ENCODE assay signal across 9 cellular contexts in genomic region chr17:42438600-42439567, GRCh38. TPM values are rescaled to one million over a fixed set of nuclear protein-coding genes. Genes with fewer than 3 reads are reported as not detected.
DNase-seq lines count a peak whose midpoint lies in the region; ATAC-seq, FAIRE-seq and TF ChIP-seq lines count a peak whose summit lies in the region.
"Had no signal": no experiment of that assay in that cellular context is flagged by ENCODE, and none has a peak within 500 bp of the region (broad histone marks: within the 10 kb centered on the region; RNA-seq: fewer than 3 reads in every experiment).

No MANE protein-coding gene starts in this region.

- H3K9me1 ChIP-seq in keratinocyte (ENCODE audit: control insufficient read depth, extremely low read depth, insufficient read depth, low read length), result no peaks in the 10 kb centered on the region

- no peak for FAIRE-seq in keratinocyte (lab: Jason Lieb, UNC)

- ATAC-seq in activated CD8-positive, alpha-beta T cell treated with anti-CD3 and anti-CD28 coated beads, Interleukin-2, amount 10 ng/mL, durations not matched to agents 7 days and 5 days, result peak; percentile 63
- no peak for ATAC-seq in GM21737 (IDR thresholded peaks at IDR 0.05; ENCODE audit: unreplicated experiment)
- no peak for ATAC-seq in HG03196 (IDR thresholded peaks at IDR 0.05; ENCODE audit: unreplicated experiment)

- no peak overlapping the region for H2BK5ac ChIP-seq in H9 (ENCODE audit: insufficient read length, low read length)

- H2AFZ ChIP-seq in H9 (ENCODE audit: low read length) (no peak overlapping the region), keratinocyte (ENCODE audit: control insufficient read depth, low read length) (no peak overlapping the region)

- H4K20me1 ChIP-seq in H9 (ENCODE audit: control insufficient read depth, insufficient read depth, insufficient read length) (no peaks in the 10 kb centered on the region), keratinocyte (ENCODE audit: control insufficient read depth, extremely low read depth, insufficient read depth, low read length) (no peaks in the 10 kb centered on the region)

- H3K14ac ChIP-seq in H9 (ENCODE audit: insufficient read depth, low read length), result no peak overlapping the region

- H3T11ph ChIP-seq in H9 (ENCODE audit: low read length), result no peak overlapping the region

- H3K36me3 Mint-ChIP-seq in H9 (ENCODE audit: insufficient read depth in 1 of 3, low read depth in 3 of 3), result no peaks in the 10 kb centered on the region
- no peaks in the 10 kb centered on the region for H3K36me3 Mint-ChIP-seq in activated CD8-positive, alpha-beta T cell treated with anti-CD3 and anti-CD28 coated beads, Interleukin-2, amount 10 ng/mL, durations not matched to agents 7 days and 5 days (ENCODE audit: low read depth)

- no peak overlapping the region for H3K4me3 Mint-ChIP-seq in H9
- H3K4me3 Mint-ChIP-seq in activated CD8-positive, alpha-beta T cell treated with anti-CD3 and anti-CD28 coated beads, Interleukin-2, amount 10 ng/mL, durations not matched to agents 7 days and 5 days, result no peak overlapping the region

- H3K56ac ChIP-seq in H9 (ENCODE audit: insufficient read length, low read depth, low read length), result no peak overlapping the region

- H2BK12ac ChIP-seq in H9 (ENCODE audit: insufficient read length, low read depth, low read length), result no peak overlapping the region

- no CpG with 5 or more reads among the region's 9 CpGs for WGBS in H9 (ENCODE audit: extremely low coverage, insufficient read length, low lambda C conversion rate)

- no peak overlapping the region for H3K4ac ChIP-seq in H9 (ENCODE audit: low read depth, low read length)

- no peak overlapping the region for H4K8ac ChIP-seq in H9 (replicated peaks; ENCODE audit: insufficient read length, low read depth, low read length)

- H2BK120ac ChIP-seq in H9 (ENCODE audit: low read depth, low read length, poor library complexity, severe bottlenecking), result no peak overlapping the region

- H4K5ac ChIP-seq in H9 (ENCODE audit: insufficient read length, low read depth, low read length), result no peak overlapping the region

- dilution Hi-C loops in keratinocyte (cut with MboI; ENCODE audit: extremely low pct_ligation_motif_present, low sequenced_read_pairs), result no loop called here

- no peaks in the 10 kb centered on the region for H3K36me3 ChIP-seq in keratinocyte (ENCODE audit: control insufficient read depth in 2 of 2, extremely low read depth in 1 of 2, insufficient read depth in 2 of 2, low read length in 2 of 2)

- no peak overlapping the region for H2AK5ac ChIP-seq in H9 (ENCODE audit: insufficient read length, low read length)

- H3K27ac ChIP-seq in H9 (ENCODE audit: insufficient read length, low read depth, low read length) (no peak overlapping the region), keratinocyte (ENCODE audit: control insufficient read depth, insufficient read depth, low read length) (no peak overlapping the region)
- H3K27ac ChIP-seq: SK-N-MC had no signal

- no peak overlapping the region for H3K23ac ChIP-seq in H9 (ENCODE audit: insufficient read length, low read depth, low read length)

- H2BK15ac ChIP-seq in H9 (ENCODE audit: low read depth, low read length), result no peak overlapping the region

- H3K9me3 Mint-ChIP-seq in H9, result no peaks in the 10 kb centered on the region
- H3K9me3 Mint-ChIP-seq in activated CD8-positive, alpha-beta T cell treated with anti-CD3 and anti-CD28 coated beads, Interleukin-2, amount 10 ng/mL, durations not matched to agents 7 days and 5 days (ENCODE audit: insufficient read depth), result no peaks in the 10 kb centered on the region

- H3K4me3 ChIP-seq in keratinocyte (ENCODE audit: control insufficient read depth in 2 of 3, extremely low read depth in 1 of 3, insufficient read depth in 2 of 3, low read depth in 1 of 3, low read length in 3 of 3), result no peak overlapping the region
- H3K4me3 ChIP-seq: SK-N-MC had no signal

- no peak overlapping the region for H3K9ac ChIP-seq in H9 (ENCODE audit: extremely low read depth, insufficient read length, low read length)
- no peak overlapping the region for H3K9ac ChIP-seq in keratinocyte (ENCODE audit: control insufficient read depth, extremely low read depth, insufficient read depth, low read length)

- no peaks in the 10 kb centered on the region for H3K79me2 ChIP-seq in H9 (ENCODE audit: insufficient read depth, low read length)
- H3K79me2 ChIP-seq in keratinocyte (ENCODE audit: control insufficient read depth, insufficient read depth, low read length), result no peaks in the 10 kb centered on the region

- no peaks in the 10 kb centered on the region for H3K23me2 ChIP-seq in H9 (ENCODE audit: insufficient read length, low read depth, low read length, poor library complexity, severe bottlenecking)

- H3K9me3 ChIP-seq in H9 (ENCODE audit: control insufficient read depth, low read depth, low read length), result no peaks in the 10 kb centered on the region
- no peaks in the 10 kb centered on the region for H3K9me3 ChIP-seq in keratinocyte (ENCODE audit: control insufficient read depth, low read depth, low read length)

- H4K91ac ChIP-seq in H9 (ENCODE audit: insufficient read length, low read depth, low read length), result no peak overlapping the region

- H3K27me3 ChIP-seq in H9 (ENCODE audit: insufficient read depth, low read length) (no peaks in the 10 kb centered on the region), keratinocyte (ENCODE audit: control insufficient read depth, extremely low read depth, insufficient read depth, low read length) (no peaks in the 10 kb centered on the region)

- DNase-seq in AG09319 (ENCODE audit: extremely low read depth, low read depth) (no peak), H9 (peak; percentile 74), keratinocyte (ENCODE audit: low read depth, low spot score) (no peak), LoVo (ENCODE audit: low spot score) (no peak), kidney glomerular epithelial cell (lab: John Stamatoyannopoulos, UW) (no peak)
- peak; percentile 67 for DNase-seq in activated CD8-positive, alpha-beta T cell treated with anti-CD3 and anti-CD28 coated beads, Interleukin-2, amount 10 ng/mL, durations not matched to agents 7 days and 5 days

- CTCF ChIA-PET in activated CD8-positive, alpha-beta T cell treated with anti-CD3 and anti-CD28 coated beads, Interleukin-2, amount 10 ng/mL, durations not matched to agents 7 days and 5 days (lab: Charles Lee), result interaction anchor here (0.6 to 1.8 kb wide), 12 partner anchors 8 to 102 kb away, joined by 3 to 7 read pairs (median 3); no protein-coding TSS in a partner anchor

- H3K4me2 ChIP-seq in H9 (ENCODE audit: insufficient read depth, insufficient read length, low read length), result no peak overlapping the region
- no peak overlapping the region for H3K4me2 ChIP-seq in keratinocyte (ENCODE audit: control insufficient read depth, extremely low read depth, insufficient read depth, low read depth, low read length)

- H3K4me1 ChIP-seq in H9 (ENCODE audit: insufficient read depth, low read length) (peaks cover 2% of the 10 kb centered on the region; the same call in 1 of the 2 replicates), keratinocyte (ENCODE audit: control insufficient read depth, extremely low read depth, insufficient read depth, low read length) (no peaks in the 10 kb centered on the region)

- TF ChIP-seq CTCF in AG09319 (IDR thresholded peaks at IDR 0.05; ENCODE audit: low read depth, low read length), result peak; percentile 36
- TF ChIP-seq CTCF in H9 (conservative IDR thresholded peaks at IDR 0.05), result peak; percentile 71
- TF ChIP-seq CTCF in keratinocyte (optimal IDR thresholded peaks at IDR 0.05 in 1 of 3, IDR thresholded peaks at IDR 0.05 in 1 of 3, conservative IDR thresholded peaks at IDR 0.05 in 1 of 3; ENCODE audit: extremely low read depth in 1 of 3, insufficient read depth in 2 of 3, low read length in 3 of 3), result peak; percentile 31 to 46 (median 32)

- H3K4me1 Mint-ChIP-seq in H9, result peaks cover 10 to 13% of the 10 kb centered on the region in 2 experiments
- H3K4me1 Mint-ChIP-seq in activated CD8-positive, alpha-beta T cell treated with anti-CD3 and anti-CD28 coated beads, Interleukin-2, amount 10 ng/mL, durations not matched to agents 7 days and 5 days (ENCODE audit: low read depth), result peaks cover 2% of the 10 kb centered on the region

- no peaks in the 10 kb centered on the region for H3K27me3 Mint-ChIP-seq in H9 (ENCODE audit: low read depth)
- H3K27me3 Mint-ChIP-seq in activated CD8-positive, alpha-beta T cell treated with anti-CD3 and anti-CD28 coated beads, Interleukin-2, amount 10 ng/mL, durations not matched to agents 7 days and 5 days (ENCODE audit: low read depth), result peaks cover 9% of the 10 kb centered on the region

- no peak overlapping the region for H3K18ac ChIP-seq in H9 (ENCODE audit: insufficient read length, low read depth, low read length)

- no peak overlapping the region for H2BK20ac ChIP-seq in H9 (ENCODE audit: low read depth, low read length, poor library complexity, severe bottlenecking)

- H3K27ac Mint-ChIP-seq in H9, result no peak overlapping the region; a peak in 1 of 7 replicates
- H3K27ac Mint-ChIP-seq in activated CD8-positive, alpha-beta T cell treated with anti-CD3 and anti-CD28 coated beads, Interleukin-2, amount 10 ng/mL, durations not matched to agents 7 days and 5 days, result no peak overlapping the region

- H3K79me1 ChIP-seq in H9 (ENCODE audit: insufficient read depth, low read depth, low read length, poor library complexity, severe bottlenecking), result no peaks in the 10 kb centered on the region

- POLR2A ChIA-PET in activated CD8-positive, alpha-beta T cell treated with anti-CD3 and anti-CD28 coated beads, Interleukin-2, amount 10 ng/mL, durations not matched to agents 7 days and 5 days (lab: Charles Lee), result no interaction called here

RNA-seq across cellular contexts. Expression of gene CAVIN1, which starts 15.8 kb away (rescaled TPM):
- 65.2 and 70.0 TPM in 2 replicates for total RNA-seq in H9 (2021)
- 1 to 10 TPM; 1.7 to 2.0 TPM for total RNA-seq in activated CD8-positive, alpha-beta T cell treated with anti-CD3 and anti-CD28 coated beads, Interleukin-2, amount 10 ng/mL, durations not matched to agents 7 days and 5 days
- 172 to 237 TPM (median 190 TPM) in 3 replicates for polyA plus RNA-seq in keratinocyte
- polyA plus RNA-seq in keratinocyte (2011; ENCODE audit: low read depth), result 43.7 TPM
- 134 and 236 TPM in 2 replicates for polyA plus RNA-seq in keratinocyte (2011; cell fraction: cytosol; rRNA removed)
- polyA plus RNA-seq in keratinocyte (2011; cell fraction: nucleus; rRNA removed), result 203 and 264 TPM in 2 replicates
- 65.9 and 369 TPM in 2 replicates for polyA plus RNA-seq in keratinocyte (2012; ENCODE audit: low replicate concordance)
- polyA minus RNA-seq in keratinocyte, result 128 to 158 TPM (median 146 TPM) in 3 replicates
- polyA minus RNA-seq in keratinocyte (2011; cell fraction: cytosol; rRNA and poly(A)+ RNA removed), result 419 TPM
- 148 and 193 TPM in 2 replicates for polyA minus RNA-seq in keratinocyte (2011; cell fraction: nucleus; rRNA and poly(A)+ RNA removed)

RNA-seq across cellular contexts. Expression of gene ATP6V0A1, which starts 19.8 kb away (rescaled TPM):
- total RNA-seq in H9 (2021), result 47.8 and 54.1 TPM in 2 replicates
- total RNA-seq in activated CD8-positive, alpha-beta T cell treated with anti-CD3 and anti-CD28 coated beads, Interleukin-2, amount 10 ng/mL, durations not matched to agents 7 days and 5 days, result 1 to 10 TPM; 2.1 to 2.2 TPM
- polyA plus RNA-seq in keratinocyte, result 24.0 to 43.7 TPM (median 41.9 TPM) in 3 replicates
- polyA plus RNA-seq in keratinocyte (2011; ENCODE audit: low read depth), result 81.1 TPM
- 29.9 and 32.5 TPM in 2 replicates for polyA plus RNA-seq in keratinocyte (2011; cell fraction: cytosol; rRNA removed)
- polyA plus RNA-seq in keratinocyte (2011; cell fraction: nucleus; rRNA removed), result 212 and 232 TPM in 2 replicates
- 33.5 and 52.8 TPM in 2 replicates for polyA plus RNA-seq in keratinocyte (2012; ENCODE audit: low replicate concordance)
- polyA minus RNA-seq in keratinocyte, result 112 to 261 TPM (median 142 TPM) in 3 replicates
- polyA minus RNA-seq in keratinocyte (2011; cell fraction: cytosol; rRNA and poly(A)+ RNA removed), result 34.3 TPM
- 203 and 207 TPM in 2 replicates for polyA minus RNA-seq in keratinocyte (2011; cell fraction: nucleus; rRNA and poly(A)+ RNA removed)

RNA-seq across cellular contexts. Expression of gene STAT3, which starts 50.6 kb away (rescaled TPM):
- 82.1 and 83.2 TPM in 2 replicates for total RNA-seq in H9 (2021)
- 100 to 1,000 TPM in 1 of 2 experiments, 10 to 100 TPM in 1; 94.7 to 101 TPM for total RNA-seq in activated CD8-positive, alpha-beta T cell treated with anti-CD3 and anti-CD28 coated beads, Interleukin-2, amount 10 ng/mL, durations not matched to agents 7 days and 5 days
- polyA plus RNA-seq in keratinocyte, result 30.6 to 55.8 TPM (median 37.4 TPM) in 3 replicates
- 36.5 TPM for polyA plus RNA-seq in keratinocyte (2011; ENCODE audit: low read depth)
- polyA plus RNA-seq in keratinocyte (2011; cell fraction: cytosol; rRNA removed), result 40.0 and 43.3 TPM in 2 replicates
- 68.3 and 77.9 TPM in 2 replicates for polyA plus RNA-seq in keratinocyte (2011; cell fraction: nucleus; rRNA removed)
- 44.6 and 57.8 TPM in 2 replicates for polyA plus RNA-seq in keratinocyte (2012; ENCODE audit: low replicate concordance)
- polyA minus RNA-seq in keratinocyte, result 70.0 to 118 TPM (median 78.5 TPM) in 3 replicates
- polyA minus RNA-seq in keratinocyte (2011; cell fraction: cytosol; rRNA and poly(A)+ RNA removed), result 59.5 TPM
- 45.8 and 80.0 TPM in 2 replicates for polyA minus RNA-seq in keratinocyte (2011; cell fraction: nucleus; rRNA and poly(A)+ RNA removed)

Comparison
In these comparisons a context has a peak if more than half of its experiments do, and no peak if none do; other contexts are left out.
1. DNase-seq: peak in H9 (single experiment) and activated CD8-positive, alpha-beta T cell treated with anti-CD3 and anti-CD28 coated beads, Interleukin-2, amount 10 ng/mL, durations not matched to agents 7 days and 5 days (single experiment); none in AG09319 (single experiment), keratinocyte (single experiment), LoVo (single experiment) and kidney glomerular epithelial cell (single experiment).
2. RNA of gene CAVIN1, which starts 15.8 kb away (total RNA-seq): 65.2 to 70.0 TPM in H9; 1.7 to 2.0 TPM in activated CD8-positive, alpha-beta T cell treated with anti-CD3 and anti-CD28 coated beads, Interleukin-2, amount 10 ng/mL, durations not matched to agents 7 days and 5 days; every median in the first group is over 10 times any median in the second.
3. RNA of gene ATP6V0A1, which starts 19.8 kb away (total RNA-seq): 47.8 to 54.1 TPM in H9; 2.1 to 2.2 TPM in activated CD8-positive, alpha-beta T cell treated with anti-CD3 and anti-CD28 coated beads, Interleukin-2, amount 10 ng/mL, durations not matched to agents 7 days and 5 days; every median in the first group is over 10 times any median in the second.
4. Peak in every context shown above with its lines, with median percentiles within 50 percentile points of each other: CTCF ChIP-seq.